8 cellular contexts compared by ENCODE assay signal in genomic region chr6:5851261-5851757, GRCh38.
A peak's percentile ranks its signal among the peaks of the same experiment; 100 is the strongest.
DNase-seq lines count a peak whose midpoint lies in the region; ATAC-seq and TF ChIP-seq lines count a peak whose summit lies in the region.

No MANE protein-coding gene starts in this region.

- H3K4me3 Mint-ChIP-seq in activated T-helper 1 cell treated with anti-CD3 and anti-CD28 coated beads, Interleukin-12 subunit alpha, Interleukin-12 subunit beta, Interleukin-2, Interleukin-4 antibody, amounts not matched to agents 30 ng/mL and 10 ng/mL and 1 ng/mL, durations not matched to agents 14 hours and 24 hours and 36 hours, result peak overlapping the region; percentile 78

- peaks cover 0 to 46% (median 0%) of the 10 kb centered on the region in 3 experiments for H3K27me3 ChIP-seq in neuronal stem cell (ENCODE audit: control insufficient read depth in 3 of 3, insufficient read depth in 3 of 3, low read depth in 1 of 3, low read length in 3 of 3)
- H3K27me3 ChIP-seq in stomach, result peaks cover 0 to 34% (median 20%) of the 10 kb centered on the region in 3 donors

- peak overlapping the region; percentile 97 for H3K4ac ChIP-seq in neuronal stem cell (ENCODE audit: low read length)

- H3K14ac ChIP-seq in neuronal stem cell (ENCODE audit: low read length), result peak overlapping the region; percentile 72

- peak overlapping the region; percentile 98 for H3K18ac ChIP-seq in neuronal stem cell (ENCODE audit: low read length)

- H2BK5ac ChIP-seq in neuronal stem cell (ENCODE audit: low read length), result peak overlapping the region; percentile 77

- H2BK12ac ChIP-seq in neuronal stem cell (ENCODE audit: low read length), result peak overlapping the region; percentile 100

- H3K27ac Mint-ChIP-seq in activated T-helper 1 cell treated with anti-CD3 and anti-CD28 coated beads, Interleukin-12 subunit alpha, Interleukin-12 subunit beta, Interleukin-2, Interleukin-4 antibody, amounts not matched to agents 30 ng/mL and 10 ng/mL and 1 ng/mL, durations not matched to agents 14 hours and 24 hours and 36 hours, result no peak overlapping the region

- peak overlapping the region; percentile 63 for H2BK120ac ChIP-seq in neuronal stem cell (ENCODE audit: low read depth, low read length)

- H3K27ac ChIP-seq in neuronal stem cell (replicated peaks; ENCODE audit: low read length), result peak overlapping the region; percentile 99
- H3K27ac ChIP-seq in stomach, result no peak overlapping the region

- H2AFZ ChIP-seq in neuronal stem cell (ENCODE audit: low read length), result peak overlapping the region; percentile 79

- no peaks in the 10 kb centered on the region for H3K36me3 Mint-ChIP-seq in activated T-helper 1 cell treated with anti-CD3 and anti-CD28 coated beads, Interleukin-12 subunit alpha, Interleukin-12 subunit beta, Interleukin-2, Interleukin-4 antibody, amounts not matched to agents 30 ng/mL and 10 ng/mL and 1 ng/mL, durations not matched to agents 14 hours and 24 hours and 36 hours (ENCODE audit: low read depth)

- H2BK15ac ChIP-seq in neuronal stem cell (ENCODE audit: low read length), result no peak overlapping the region

- H3K4me2 ChIP-seq in neuronal stem cell (ENCODE audit: insufficient read depth, low read length, poor library complexity, severe bottlenecking), result peak overlapping the region; percentile 81

- H3K9me3 ChIP-seq in neuronal stem cell (replicated peaks in 1 of 2; ENCODE audit: control insufficient read depth in 2 of 2, insufficient read depth in 1 of 2, low read depth in 1 of 2, low read length in 2 of 2), result peaks cover 0 to 6% of the 10 kb centered on the region in 2 donors
- H3K9me3 ChIP-seq in stomach, result peaks cover 0 to 14% (median 0%) of the 10 kb centered on the region in 4 donors

- H4K8ac ChIP-seq in neuronal stem cell (ENCODE audit: low read depth, low read length), result no peak overlapping the region

- TF ChIP-seq POLR2A in stomach (IDR thresholded peaks at IDR 0.05), result no peak

- ATAC-seq in GM19395 (IDR thresholded peaks at IDR 0.05; ENCODE audit: unreplicated experiment) (peak; percentile 69), GM21423 (IDR thresholded peaks at IDR 0.05; ENCODE audit: unreplicated experiment) (no peak)

- TF ChIP-seq EP300 in stomach (IDR thresholded peaks at IDR 0.05), result no peak

- peak overlapping the region; percentile 86 for H2AK5ac ChIP-seq in neuronal stem cell (ENCODE audit: low read depth, low read length)

- H3K27me3 Mint-ChIP-seq in activated T-helper 1 cell treated with anti-CD3 and anti-CD28 coated beads, Interleukin-12 subunit alpha, Interleukin-12 subunit beta, Interleukin-2, Interleukin-4 antibody, amounts not matched to agents 30 ng/mL and 10 ng/mL and 1 ng/mL, durations not matched to agents 14 hours and 24 hours and 36 hours (ENCODE audit: insufficient read depth), result peaks cover 12% of the 10 kb centered on the region

- peak overlapping the region; percentile 79 for H3K9ac ChIP-seq in neuronal stem cell (ENCODE audit: low read depth, low read length, poor library complexity)

- H3K9me3 Mint-ChIP-seq in activated T-helper 1 cell treated with anti-CD3 and anti-CD28 coated beads, Interleukin-12 subunit alpha, Interleukin-12 subunit beta, Interleukin-2, Interleukin-4 antibody, amounts not matched to agents 30 ng/mL and 10 ng/mL and 1 ng/mL, durations not matched to agents 14 hours and 24 hours and 36 hours, result no peaks in the 10 kb centered on the region

- no peaks in the 10 kb centered on the region for H3K79me1 ChIP-seq in neuronal stem cell (ENCODE audit: low read depth, low read length)

- WGBS in neuronal stem cell (ENCODE audit: extremely low coverage in 2 of 2, insufficient read length in 2 of 2, insufficient replicate concordance in 1 of 2), 2 donors, result no CpG with 5 or more reads among the region's 34 CpGs
- WGBS in stomach, 5 donors, result 0 to 6% (median 2%) methylated on average over 16 to 34 of the region's 34 CpGs

- no peaks in the 10 kb centered on the region for H3K36me3 ChIP-seq in neuronal stem cell (replicated peaks in 1 of 2; ENCODE audit: control insufficient read depth in 2 of 2, insufficient read depth in 2 of 2, low read length in 2 of 2)
- no peaks in the 10 kb centered on the region for H3K36me3 ChIP-seq in stomach

- peak overlapping the region; percentile 28 to 31 for H3K4me3 ChIP-seq in foreskin fibroblast (ENCODE audit: low read depth in 1 of 2, low read length in 2 of 2)
- peak overlapping the region; percentile 28 to 71 for H3K4me3 ChIP-seq in neuronal stem cell (ENCODE audit: low read length in 2 of 2)
- peak overlapping the region; percentile 38 to 46 (median 42) for H3K4me3 ChIP-seq in stomach

- H3K4me1 Mint-ChIP-seq in activated T-helper 1 cell treated with anti-CD3 and anti-CD28 coated beads, Interleukin-12 subunit alpha, Interleukin-12 subunit beta, Interleukin-2, Interleukin-4 antibody, amounts not matched to agents 30 ng/mL and 10 ng/mL and 1 ng/mL, durations not matched to agents 14 hours and 24 hours and 36 hours (ENCODE audit: low read depth), result peaks cover 18% of the 10 kb centered on the region

- intact Hi-C loops in activated T-helper 1 cell treated with anti-CD3 and anti-CD28 coated beads, Interleukin-12 subunit alpha, Interleukin-12 subunit beta, Interleukin-2, Interleukin-4 antibody, amounts not matched to agents 30 ng/mL and 10 ng/mL and 1 ng/mL, durations not matched to agents 14 hours and 24 hours and 36 hours (cut with micrococcal nuclease), result loop anchor here (1.0 to 5.0 kb wide), 2 partner anchors 15 to 334 kb away; no protein-coding TSS in a partner anchor
- intact Hi-C loops in stomach (cut with DNase I; ENCODE audit: low total_unique reads), result no loop called here

- no peak overlapping the region for H3K23ac ChIP-seq in neuronal stem cell (ENCODE audit: low read depth, low read length, poor library complexity)

- H3K4me1 ChIP-seq in neuronal stem cell (ENCODE audit: control insufficient read depth in 2 of 2, insufficient read depth in 1 of 2, low read depth in 1 of 2, low read length in 2 of 2) (peaks cover 7 to 26% of the 10 kb centered on the region in 2 donors), stomach (peaks cover 0 to 15% (median 9%) of the 10 kb centered on the region in 4 donors)

- TF ChIP-seq CTCF in foreskin fibroblast (IDR thresholded peaks at IDR 0.05; ENCODE audit: low read depth, low read length), result no peak
- TF ChIP-seq CTCF in stomach (IDR thresholded peaks at IDR 0.05), result no peak

- DNase-seq in NCI-H2171 (lab: John Stamatoyannopoulos, UW) (peak; percentile 85), foreskin fibroblast (peak; percentile 6 to 42), neuronal stem cell (ENCODE audit: low spot score) (no peak), stomach (peak; percentile 52), AML-193 (lab: John Stamatoyannopoulos, UW) (no peak)
- DNase-seq in activated T-helper 1 cell treated with anti-CD3 and anti-CD28 coated beads, Interleukin-12 subunit alpha, Interleukin-12 subunit beta, Interleukin-2, Interleukin-4 antibody, amounts not matched to agents 30 ng/mL and 10 ng/mL and 1 ng/mL, durations not matched to agents 14 hours and 24 hours and 36 hours (ENCODE audit: low spot score), result peak; percentile 62

- H4K91ac ChIP-seq in neuronal stem cell (ENCODE audit: low read depth, low read length, poor library complexity), result peak overlapping the region; percentile 98

Comparison
In these comparisons a context has a peak if more than half of its experiments do, and no peak if none do; other contexts are left out.
1. DNase-seq: peak in NCI-H2171 (single experiment), activated T-helper 1 cell treated with anti-CD3 and anti-CD28 coated beads, Interleukin-12 subunit alpha, Interleukin-12 subunit beta, Interleukin-2, Interleukin-4 antibody, amounts not matched to agents 30 ng/mL and 10 ng/mL and 1 ng/mL, durations not matched to agents 14 hours and 24 hours and 36 hours (single experiment), foreskin fibroblast (2 of 2) and stomach (single experiment); none in neuronal stem cell (single experiment) and AML-193 (0 of 2).
2. Peak in every context shown above with its lines, with median percentiles within 50 percentile points of each other: H3K4me3 ChIP-seq.